ENCODE assay signal across 24 cellular contexts in genomic region chr2:234158812-234159211, GRCh38.
DNase-seq lines count a peak whose midpoint lies in the region; ATAC-seq and TF ChIP-seq lines count a peak whose summit lies in the region.
"Had no signal": no experiment of that assay in that cellular context is flagged by ENCODE, and none has a peak within 500 bp of the region (broad histone marks: within the 10 kb centered on the region; RNA-seq: fewer than 3 reads in every experiment).

No MANE protein-coding gene starts in this region.

- peak overlapping the region; percentile 8; the same call in 1 of the 2 replicates for H3K27ac ChIP-seq in BLaER1
- H3K27ac ChIP-seq in HEK293 (ENCODE audit: extremely low read depth, low read depth, low read length): no peak overlapping the region
- H3K27ac ChIP-seq in CD8-positive, alpha-beta T cell (ENCODE audit: low read depth, low read length): no peak overlapping the region
- H3K27ac ChIP-seq in thyroid gland: no peak overlapping the region
- H3K27ac ChIP-seq in right lobe of liver: no peak overlapping the region
- H3K27ac ChIP-seq: ascending aorta, HL-60, testis had no signal

- no peaks in the 10 kb centered on the region for H3K9me3 Mint-ChIP-seq in CD8-positive, alpha-beta T cell
- no peaks in the 10 kb centered on the region for H3K9me3 Mint-ChIP-seq in endothelial cell (ENCODE audit: unreplicated experiment)
- H3K9me3 Mint-ChIP-seq: activated naive CD4-positive, alpha-beta T cell treated with anti-CD3 and anti-CD28 coated beads for 36 hours; activated T-cell treated with anti-CD3 and anti-CD28 coated beads, Interleukin-2, amount 50 U/mL, for 4 hours; naive B cell; stimulated activated effector memory CD8-positive, alpha-beta T cell treated with anti-CD3 and anti-CD28 coated beads, Interleukin-12 subunit alpha, Interleukin-12 subunit beta, amount 100 ng/mL, for 72 hours had no signal

- H3K4me3 Mint-ChIP-seq in CD8-positive, alpha-beta T cell: no peak overlapping the region
- no peak overlapping the region for H3K4me3 Mint-ChIP-seq in endothelial cell (ENCODE audit: unreplicated experiment)
- H3K4me3 Mint-ChIP-seq: activated CD8-positive, alpha-beta T cell treated with anti-CD3 and anti-CD28 coated beads, Interleukin-2, amount 10 ng/mL, durations not matched to agents 7 days and 5 days; activated naive CD4-positive, alpha-beta T cell treated with anti-CD3 and anti-CD28 coated beads for 36 hours; activated T-cell treated with anti-CD3 and anti-CD28 coated beads, Interleukin-2, amount 50 U/mL, for 4 hours; naive B cell; stimulated activated effector memory CD8-positive, alpha-beta T cell treated with anti-CD3 and anti-CD28 coated beads, Interleukin-12 subunit alpha, Interleukin-12 subunit beta, amount 100 ng/mL, for 72 hours had no signal

- no peak for ATAC-seq in CD8-positive, alpha-beta T cell
- ATAC-seq in right lobe of liver: no peak
- ATAC-seq: activated CD8-positive, alpha-beta T cell treated with anti-CD3 and anti-CD28 coated beads, Interleukin-2, amount 10 ng/mL, durations not matched to agents 7 days and 5 days; activated T-cell treated with anti-CD3 and anti-CD28 coated beads, Interleukin-2, amount 50 U/mL, for 4 hours; sciatic nerve; stimulated activated effector memory CD8-positive, alpha-beta T cell treated with anti-CD3 and anti-CD28 coated beads, Interleukin-12 subunit alpha, Interleukin-12 subunit beta, amount 100 ng/mL, for 72 hours had no signal

- H3K9ac ChIP-seq in BLaER1: no peak overlapping the region

- peak overlapping the region; percentile 32 for H3K4me2 ChIP-seq in BLaER1

- H3K9me3 ChIP-seq in BLaER1 (peaks cover 33% of the 10 kb centered on the region), HEK293 (ENCODE audit: control insufficient read depth, insufficient read depth, low read depth, low read length) (no peaks in the 10 kb centered on the region), thyroid gland (no peaks in the 10 kb centered on the region), right lobe of liver (no peaks in the 10 kb centered on the region)
- no peaks in the 10 kb centered on the region for H3K9me3 ChIP-seq in CD8-positive, alpha-beta T cell (ENCODE audit: low read length)
- H3K9me3 ChIP-seq: ascending aorta, testis had no signal

- WGBS in thyroid gland, 2 donors: 84 to 90% methylated on average over 4 of the region's 4 CpGs
- WGBS in right lobe of liver (ENCODE audit: insufficient coverage, low coverage, low lambda C conversion rate, missing lambda C conversion rate): 91% methylated on average over 4 of the region's 4 CpGs

- H3K4me1 Mint-ChIP-seq in CD8-positive, alpha-beta T cell (ENCODE audit: low read depth): peaks cover 8% of the 10 kb centered on the region
- no peaks in the 10 kb centered on the region for H3K4me1 Mint-ChIP-seq in endothelial cell (ENCODE audit: unreplicated experiment)

- no peaks in the 10 kb centered on the region for H3K36me3 Mint-ChIP-seq in CD8-positive, alpha-beta T cell
- no peaks in the 10 kb centered on the region for H3K36me3 Mint-ChIP-seq in endothelial cell (ENCODE audit: low read depth, unreplicated experiment)
- H3K36me3 Mint-ChIP-seq: naive B cell; stimulated activated effector memory CD8-positive, alpha-beta T cell treated with anti-CD3 and anti-CD28 coated beads, Interleukin-12 subunit alpha, Interleukin-12 subunit beta, amount 100 ng/mL, for 72 hours had no signal

- TF ChIP-seq CTCF in HEK293 (tag by site-specific recombination; IDR thresholded peaks at IDR 0.05) (no peak), endothelial cell (IDR thresholded peaks at IDR 0.05; ENCODE audit: unreplicated experiment) (no peak), thyroid gland (IDR thresholded peaks at IDR 0.05) (no peak), right lobe of liver (IDR thresholded peaks at IDR 0.05) (no peak)
- no peak for TF ChIP-seq CTCF in CD8-positive, alpha-beta T cell (IDR thresholded peaks at IDR 0.05)

- H3K36me3 ChIP-seq in BLaER1 (peaks cover 9% of the 10 kb centered on the region), HEK293 (ENCODE audit: control insufficient read depth in 2 of 2, insufficient read depth in 1 of 2, low read length in 2 of 2) (no peaks in the 10 kb centered on the region), thyroid gland (no peaks in the 10 kb centered on the region), right lobe of liver (no peaks in the 10 kb centered on the region)
- H3K36me3 ChIP-seq in CD8-positive, alpha-beta T cell (ENCODE audit: insufficient read depth, low read length): no peaks in the 10 kb centered on the region
- H3K36me3 ChIP-seq: ascending aorta had no signal

- POLR2A ChIA-PET in HEK293 (lab: Yijun Ruan, JAX): no interaction called here
- POLR2A ChIA-PET in CD8-positive, alpha-beta T cell (lab: Charles Lee): no interaction called here

- H3K4me3 ChIP-seq in BLaER1 (no peak overlapping the region), HEK293 (ENCODE audit: low read depth, low read length) (no peak overlapping the region), thyroid gland (replicated peaks in 1 of 3) (no peak overlapping the region), right lobe of liver (no peak overlapping the region)
- H3K4me3 ChIP-seq in CD8-positive, alpha-beta T cell (ENCODE audit: low read depth, low read length): no peak overlapping the region
- H3K4me3 ChIP-seq: ascending aorta, testis had no signal

- H3K4me1 ChIP-seq in BLaER1: peaks cover 62% of the 10 kb centered on the region
- H3K4me1 ChIP-seq in HEK293 (ENCODE audit: control insufficient read depth, insufficient read depth, low read length): peaks cover 27% of the 10 kb centered on the region
- H3K4me1 ChIP-seq in CD8-positive, alpha-beta T cell (ENCODE audit: insufficient read depth, low read length): peaks cover 2% of the 10 kb centered on the region
- no peaks in the 10 kb centered on the region for H3K4me1 ChIP-seq in thyroid gland
- H3K4me1 ChIP-seq in right lobe of liver: no peaks in the 10 kb centered on the region
- H3K4me1 ChIP-seq: ascending aorta, testis had no signal

- no peaks in the 10 kb centered on the region for H4K20me1 ChIP-seq in BLaER1

- in situ Hi-C loops in SK-MEL-5 (cut with HindIII; ENCODE audit: low pct_unique_long_range_greater_than_20kb, low sequenced_read_pairs): no loop called here

- intact Hi-C loops in CD8-positive, alpha-beta T cell (cut with DNase I, micrococcal nuclease): loop anchor here in 1 of 2 experiments (5.0 kb wide), 1 partner anchor 118 kb away; no protein-coding TSS in a partner anchor
- intact Hi-C loops in thyroid gland (cut with DNase I) (no loop called here), right lobe of liver (cut with DNase I) (no loop called here)

- CTCF ChIA-PET in HEK293 (lab: Yijun Ruan, JAX): no interaction called here
- CTCF ChIA-PET in CD8-positive, alpha-beta T cell (lab: Charles Lee): no interaction called here

- TF ChIP-seq POLR2A in thyroid gland (IDR thresholded peaks at IDR 0.05) (no peak), right lobe of liver (IDR thresholded peaks at IDR 0.05) (no peak)

- H3K27me3 Mint-ChIP-seq in CD8-positive, alpha-beta T cell (ENCODE audit: low read depth): no peaks in the 10 kb centered on the region
- no peaks in the 10 kb centered on the region for H3K27me3 Mint-ChIP-seq in endothelial cell (ENCODE audit: unreplicated experiment)

- DNase-seq in SK-MEL-5 (ENCODE audit: low read depth, low spot score) (peak; percentile 41), hepatic stellate cell (ENCODE audit: low spot score) (peak; percentile 29), endothelial cell (ENCODE audit: low spot score) (no peak), thyroid gland (no peak), right lobe of liver (no peak)
- no peak for DNase-seq in CD8-positive, alpha-beta T cell
- DNase-seq: activated CD8-positive, alpha-beta T cell treated with anti-CD3 and anti-CD28 coated beads, Interleukin-2, amount 10 ng/mL, durations not matched to agents 7 days and 5 days; activated naive CD4-positive, alpha-beta T cell treated with anti-CD3 and anti-CD28 coated beads for 36 hours; activated T-cell treated with anti-CD3 and anti-CD28 coated beads, Interleukin-2, amount 50 U/mL, for 4 hours; AML-193; GOT3; hypothalamus; kidney; naive B cell; NCI-H187 treated with DMSO at 0.1 percent for 48 hours; NCI-H510A treated with DMSO at 0.1 percent for 48 hours; T-helper 2 cell; testis had no signal

- no peak overlapping the region for H3K27ac Mint-ChIP-seq in CD8-positive, alpha-beta T cell
- no peak overlapping the region for H3K27ac Mint-ChIP-seq in endothelial cell (ENCODE audit: unreplicated experiment)
- H3K27ac Mint-ChIP-seq: activated CD8-positive, alpha-beta T cell treated with anti-CD3 and anti-CD28 coated beads, Interleukin-2, amount 10 ng/mL, durations not matched to agents 7 days and 5 days; activated naive CD4-positive, alpha-beta T cell treated with anti-CD3 and anti-CD28 coated beads for 36 hours; stimulated activated effector memory CD8-positive, alpha-beta T cell treated with anti-CD3 and anti-CD28 coated beads, Interleukin-12 subunit alpha, Interleukin-12 subunit beta, amount 100 ng/mL, for 72 hours had no signal

- no peaks in the 10 kb centered on the region for H3K27me3 ChIP-seq in BLaER1
- no peaks in the 10 kb centered on the region for H3K27me3 ChIP-seq in CD8-positive, alpha-beta T cell (ENCODE audit: insufficient read depth, low read length)
- H3K27me3 ChIP-seq in thyroid gland: no peaks in the 10 kb centered on the region
- no peaks in the 10 kb centered on the region for H3K27me3 ChIP-seq in right lobe of liver
- H3K27me3 ChIP-seq: ascending aorta, testis had no signal

Comparison
In these comparisons a context has a peak if more than half of its experiments do, and no peak if none do; other contexts are left out.
1. DNase-seq: peak in SK-MEL-5 (single experiment) and hepatic stellate cell (single experiment); none in CD8-positive, alpha-beta T cell (0 of 7), endothelial cell (single experiment), thyroid gland (0 of 2) and right lobe of liver (0 of 3).